In the genomic region with DNA sequence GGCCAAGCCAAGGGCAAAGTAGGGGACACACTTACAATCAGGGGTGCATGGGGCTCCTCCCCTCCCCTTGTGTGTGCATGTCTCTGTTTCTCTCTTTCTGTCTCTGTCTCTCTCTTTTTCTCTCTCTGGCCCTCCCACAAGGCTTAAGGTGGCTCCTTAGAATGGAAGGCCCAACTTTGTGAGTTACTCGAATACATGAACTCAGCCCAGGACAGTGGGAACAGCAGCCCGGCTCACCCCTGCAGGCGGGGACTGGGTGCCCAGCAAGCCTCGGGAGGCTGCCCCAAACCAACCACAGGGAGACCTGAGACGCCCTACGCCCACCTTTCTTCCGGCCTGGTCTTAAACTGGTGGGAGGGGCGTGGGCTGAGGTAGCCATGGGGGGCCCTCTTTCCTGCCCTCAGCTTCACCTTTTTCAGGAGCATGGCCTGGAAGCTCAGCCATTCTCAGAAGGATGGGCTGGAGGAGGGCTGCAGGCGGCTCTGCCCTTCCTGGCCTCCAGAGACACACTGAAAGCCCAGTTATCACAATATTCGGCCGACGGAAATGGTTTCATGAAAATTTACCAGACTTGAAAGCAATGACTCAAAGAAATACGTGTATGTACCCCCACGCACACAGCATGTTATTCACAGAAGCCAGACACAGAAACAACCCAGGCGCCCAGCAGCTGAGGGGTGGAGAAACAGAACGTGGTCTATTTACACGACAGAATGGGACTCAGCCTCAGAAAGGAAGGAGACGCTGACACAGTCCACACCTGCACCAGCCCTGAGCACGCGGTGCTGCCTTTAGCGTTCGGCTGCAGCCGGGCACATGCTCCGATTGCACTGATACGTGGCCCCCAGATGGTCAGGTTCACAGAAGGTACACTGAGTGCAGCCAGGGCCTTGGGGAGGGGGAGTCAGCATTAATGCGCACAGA, we compare ENCODE assay signal across 21 cellular contexts.
DNase-seq lines count a peak whose midpoint lies in the region; TF ChIP-seq lines count a peak whose summit lies in the region.
"Had no signal": no experiment of that assay in that cellular context is flagged by ENCODE, and none has a peak within 500 bp of the region (broad histone marks: within the 10 kb centered on the region; RNA-seq: fewer than 3 reads in every experiment).

No MANE protein-coding gene starts in this region.

- H3K36me3 ChIP-seq in endodermal cell (ENCODE audit: control insufficient read depth, insufficient read depth, low read length) (no peaks in the 10 kb centered on the region), testis (ENCODE audit: low read depth, missing control alignments) (no peaks in the 10 kb centered on the region)
- H3K36me3 ChIP-seq: Peyer's patch, SJCRH30 had no signal

- no TSS peak for BruUV-seq in MCF 10A (replicated peaks; lab: Mats Ljungman, UMichigan)

- H3K27ac Mint-ChIP-seq in endodermal cell: no peak overlapping the region
- no peak overlapping the region for H3K27ac Mint-ChIP-seq in osteocyte (ENCODE audit: unreplicated experiment)
- no peak overlapping the region for H3K27ac Mint-ChIP-seq in MCF 10A (ENCODE audit: low read depth, unreplicated experiment)
- H3K27ac Mint-ChIP-seq: CD8-positive, alpha-beta T cell had no signal

- H3K27ac ChIP-seq in endodermal cell (ENCODE audit: low read depth, low read length) (no peak overlapping the region), testis (no peak overlapping the region)
- H3K27ac ChIP-seq: Peyer's patch, SJCRH30 had no signal

- TF ChIP-seq CTCF in endodermal cell (conservative IDR thresholded peaks at IDR 0.05) (no peak), osteocyte (IDR thresholded peaks at IDR 0.05) (no peak), testis (IDR thresholded peaks at IDR 0.05) (no peak), MCF 10A (IDR thresholded peaks at IDR 0.05; ENCODE audit: unreplicated experiment) (no peak)

- TF ChIP-seq POLR2A in testis (IDR thresholded peaks at IDR 0.05): no peak

- intact Hi-C loops in testis (cut with DNase I; ENCODE audit: low total_unique reads) (no loop called here), MCF 10A (cut with micrococcal nuclease) (no loop called here)

- CTCF ChIA-PET in MCF 10A (lab: Yijun Ruan, JAX): interaction anchor here (0.6 kb wide), 1 partner anchor 21 kb away, joined by 3 read pairs; no protein-coding TSS in a partner anchor

- H3K4me1 ChIP-seq in endodermal cell (ENCODE audit: control insufficient read depth, insufficient read depth, low read length) (no peaks in the 10 kb centered on the region), testis (no peaks in the 10 kb centered on the region)
- H3K4me1 ChIP-seq: Peyer's patch, SJCRH30 had no signal

- peak; percentile 30 for DNase-seq in activated CD8-positive, alpha-beta memory T cell treated with anti-CD3 and anti-CD28 coated beads for 24 hours
- no peak for DNase-seq in activated CD8-positive, alpha-beta memory T cell treated with anti-CD3 and anti-CD28 coated beads, Interleukin-2, amount 50 U/mL, for 4 hours
- DNase-seq in endodermal cell (peak; percentile 29), osteocyte (ENCODE audit: extremely low spot score, unreplicated experiment) (peak; percentile 78), testis (peak; percentile 11), NCI-H69 (lab: John Stamatoyannopoulos, UW) (no peak), MCF 10A (ENCODE audit: unreplicated experiment) (no peak)
- no peak for DNase-seq in activated T-cell treated with anti-CD3 and anti-CD28 coated beads, Interleukin-2, amount 50 U/mL, for 48 hours
- DNase-seq: 8988T, C1 segment of cervical spinal cord, DMS153, GOT3, KBM-7, NCI-H1092, NCI-H1436, NCI-H187 treated with DMSO at 0.1 percent for 48 hours, NCI-H2107, NCI-H748 treated with DMSO at 0.1 percent for 48 hours, SJCRH30 had no signal

- H3K4me3 ChIP-seq in endodermal cell (ENCODE audit: low read length) (no peak overlapping the region), testis (no peak overlapping the region)
- H3K4me3 ChIP-seq: Peyer's patch, SJCRH30 had no signal

- peaks cover 17% of the 10 kb centered on the region for H3K9me3 Mint-ChIP-seq in endodermal cell
- H3K9me3 Mint-ChIP-seq in osteocyte (ENCODE audit: unreplicated experiment): peaks cover 24% of the 10 kb centered on the region
- H3K9me3 Mint-ChIP-seq in MCF 10A (ENCODE audit: unreplicated experiment): peaks cover 11% of the 10 kb centered on the region

- no peak overlapping the region for H3K9ac ChIP-seq in endodermal cell (ENCODE audit: extremely low read depth, low read length, poor library complexity, severe bottlenecking)

- peaks cover 62% of the 10 kb centered on the region for H3K9me3 ChIP-seq in endodermal cell (ENCODE audit: control insufficient read depth, low read length)
- H3K9me3 ChIP-seq in testis: no peaks in the 10 kb centered on the region
- H3K9me3 ChIP-seq: Peyer's patch, SJCRH30 had no signal

- 85 to 88% methylated on average over 17 to 26 of the region's 26 CpGs for WGBS in endodermal cell (ENCODE audit: insufficient coverage in 1 of 2, insufficient read length in 1 of 2), 2 experiments
- 82 to 87% methylated on average over 22 to 26 of the region's 26 CpGs for WGBS in testis, 2 donors

- POLR2A ChIA-PET in MCF 10A (lab: Yijun Ruan, JAX): interaction anchor here (0.6 kb wide), 1 partner anchor 347 kb away, joined by 5 read pairs; a partner anchor contains a TSS

- H3K27me3 ChIP-seq in endodermal cell (ENCODE audit: control insufficient read depth, insufficient read depth, low read length, poor library complexity, severe bottlenecking) (no peaks in the 10 kb centered on the region), testis (no peaks in the 10 kb centered on the region)
- H3K27me3 ChIP-seq: Peyer's patch had no signal

- H3K27me3 Mint-ChIP-seq in endodermal cell (ENCODE audit: insufficient read depth) (peaks cover 18% of the 10 kb centered on the region), osteocyte (ENCODE audit: unreplicated experiment) (no peaks in the 10 kb centered on the region), MCF 10A (ENCODE audit: insufficient read depth, unreplicated experiment) (peaks cover 16% of the 10 kb centered on the region)

- H3K36me3 Mint-ChIP-seq in endodermal cell (ENCODE audit: low read depth) (peaks cover 2% of the 10 kb centered on the region), osteocyte (ENCODE audit: unreplicated experiment) (no peaks in the 10 kb centered on the region), MCF 10A (ENCODE audit: insufficient read depth, unreplicated experiment) (no peaks in the 10 kb centered on the region)
- H3K36me3 Mint-ChIP-seq: CD8-positive, alpha-beta T cell had no signal

- H3K4me1 Mint-ChIP-seq in endodermal cell (peaks cover 5% of the 10 kb centered on the region), osteocyte (ENCODE audit: unreplicated experiment) (no peaks in the 10 kb centered on the region), MCF 10A (ENCODE audit: insufficient read depth, unreplicated experiment) (no peaks in the 10 kb centered on the region)

- H3K4me3 Mint-ChIP-seq in endodermal cell (no peak overlapping the region), osteocyte (ENCODE audit: unreplicated experiment) (no peak overlapping the region), MCF 10A (ENCODE audit: unreplicated experiment) (no peak overlapping the region)
- H3K4me3 Mint-ChIP-seq: CD8-positive, alpha-beta T cell had no signal

Comparison
In these comparisons a context has a peak if more than half of its experiments do, and no peak if none do; other contexts are left out.
1. DNase-seq: peak in activated CD8-positive, alpha-beta memory T cell treated with anti-CD3 and anti-CD28 coated beads for 24 hours (single experiment), endodermal cell (single experiment), osteocyte (single experiment) and testis (single experiment); none in activated CD8-positive, alpha-beta memory T cell treated with anti-CD3 and anti-CD28 coated beads, Interleukin-2, amount 50 U/mL, for 4 hours (single experiment), NCI-H69 (single experiment), activated T-cell treated with anti-CD3 and anti-CD28 coated beads, Interleukin-2, amount 50 U/mL, for 48 hours (0 of 2) and MCF 10A (single experiment).